16 cellular contexts compared by ENCODE assay signal in genomic region chr14:91273273-91273884, GRCh38. TPM values are rescaled to one million over a fixed set of nuclear protein-coding genes. Genes with fewer than 3 reads are reported as not detected.
DNase-seq lines count a peak whose midpoint lies in the region; ATAC-seq and TF ChIP-seq lines count a peak whose summit lies in the region.
"Had no signal": no experiment of that assay in that cellular context is flagged by ENCODE, and none has a peak within 500 bp of the region (broad histone marks: within the 10 kb centered on the region; RNA-seq: fewer than 3 reads in every experiment).

No MANE protein-coding gene starts in this region.

- H3K27ac Mint-ChIP-seq in central memory CD8-positive, alpha-beta T cell (ENCODE audit: low read depth) = peak overlapping the region; percentile 53
- H3K27ac Mint-ChIP-seq in neural crest cell (ENCODE audit: unreplicated experiment) (peak overlapping the region; percentile 12), neural progenitor cell (no peak overlapping the region)
- H3K27ac Mint-ChIP-seq: CD4-positive, CD25-positive, alpha-beta regulatory T cell; GM23338; H9 had no signal

- H3K4me3 ChIP-seq in HEK293 (ENCODE audit: low read depth, low read length) (no peak overlapping the region), upper lobe of left lung (no peak overlapping the region), neural progenitor cell (no peak overlapping the region)
- H3K4me3 ChIP-seq: GM23338 had no signal

- no peaks in the 10 kb centered on the region for H3K9me3 Mint-ChIP-seq in central memory CD8-positive, alpha-beta T cell
- H3K9me3 Mint-ChIP-seq in neural crest cell (no peaks in the 10 kb centered on the region), neural progenitor cell (no peaks in the 10 kb centered on the region)
- H3K9me3 Mint-ChIP-seq: CD4-positive, CD25-positive, alpha-beta regulatory T cell; GM23338; H9 had no signal

- ATAC-seq in central memory CD8-positive, alpha-beta T cell (replicated peaks; ENCODE audit: extremely low read depth, poor library complexity, severe bottlenecking) = no peak
- ATAC-seq in upper lobe of left lung (ENCODE audit: low FRiP score in 2 of 2) (no peak), HG02884 (IDR thresholded peaks at IDR 0.05; ENCODE audit: unreplicated experiment) (no peak), GM21786 (IDR thresholded peaks at IDR 0.05; ENCODE audit: unreplicated experiment) (no peak)
- ATAC-seq: GM23338 had no signal

- no peak overlapping the region for H3K27ac ChIP-seq in HEK293 (ENCODE audit: extremely low read depth, low read depth, low read length)
- peak overlapping the region in 3 of 4 donors; percentile 24 to 63 (median 54) for H3K27ac ChIP-seq in upper lobe of left lung
- H3K27ac ChIP-seq in neural progenitor cell = no peak overlapping the region
- H3K27ac ChIP-seq: KMS-11 had no signal

- no peaks in the 10 kb centered on the region for H3K9me3 ChIP-seq in HEK293 (ENCODE audit: control insufficient read depth, insufficient read depth, low read depth, low read length)
- no peaks in the 10 kb centered on the region for H3K9me3 ChIP-seq in upper lobe of left lung
- no peaks in the 10 kb centered on the region for H3K9me3 ChIP-seq in neural progenitor cell (ENCODE audit: low read depth)
- H3K9me3 ChIP-seq: BE2C, Caco-2 had no signal

- no peak overlapping the region for H3K9ac ChIP-seq in neural progenitor cell
- H3K9ac ChIP-seq: KMS-11 had no signal

- H3K27me3 Mint-ChIP-seq in central memory CD8-positive, alpha-beta T cell = no peaks in the 10 kb centered on the region
- H3K27me3 Mint-ChIP-seq in neural crest cell (ENCODE audit: low read depth) = no peaks in the 10 kb centered on the region
- H3K27me3 Mint-ChIP-seq in neural progenitor cell (ENCODE audit: insufficient read depth, low read depth) = no peaks in the 10 kb centered on the region
- H3K27me3 Mint-ChIP-seq: CD4-positive, CD25-positive, alpha-beta regulatory T cell had no signal

- no peaks in the 10 kb centered on the region for H3F3A ChIP-seq in neural progenitor cell (ENCODE audit: low read depth)

- H2AFZ ChIP-seq in neural progenitor cell (replicated peaks) = no peak overlapping the region
- H2AFZ ChIP-seq: GM23338 had no signal

- 94 to 96% methylated on average over 4 to 20 of the region's 27 CpGs for WGBS in upper lobe of left lung, 2 donors

- TF ChIP-seq EP300 in upper lobe of left lung (IDR thresholded peaks at IDR 0.05) = no peak

- TF ChIP-seq POLR2A in upper lobe of left lung (IDR thresholded peaks at IDR 0.05) = no peak

- no peaks in the 10 kb centered on the region for H4K20me1 ChIP-seq in neural progenitor cell (ENCODE audit: low read depth)

- H3K36me3 Mint-ChIP-seq in central memory CD8-positive, alpha-beta T cell (ENCODE audit: insufficient read depth) = peaks cover 75% of the 10 kb centered on the region
- H3K36me3 Mint-ChIP-seq in neural crest cell (ENCODE audit: low read depth) = peaks cover 11% of the 10 kb centered on the region
- peaks cover 12% of the 10 kb centered on the region for H3K36me3 Mint-ChIP-seq in neural progenitor cell

- no peaks in the 10 kb centered on the region for H3K79me2 ChIP-seq in neural progenitor cell (ENCODE audit: low read depth)

- H3K4me3 Mint-ChIP-seq in central memory CD8-positive, alpha-beta T cell = no peak overlapping the region
- H3K4me3 Mint-ChIP-seq in neural crest cell (no peak overlapping the region), neural progenitor cell (no peak overlapping the region)
- H3K4me3 Mint-ChIP-seq: CD4-positive, CD25-positive, alpha-beta regulatory T cell; GM23338; H9 had no signal

- H3K4me1 ChIP-seq in HEK293 (ENCODE audit: control insufficient read depth, insufficient read depth, low read length) (no peaks in the 10 kb centered on the region), upper lobe of left lung (peaks cover 5 to 21% (median 13%) of the 10 kb centered on the region in 4 donors), neural progenitor cell (no peaks in the 10 kb centered on the region)
- H3K4me1 ChIP-seq: BE2C, Caco-2 had no signal

- no peak for DNase-seq in central memory CD8-positive, alpha-beta T cell (ENCODE audit: low spot score in 2 of 2)
- DNase-seq in neural crest cell (ENCODE audit: low read depth, low spot score) (no peak), upper lobe of left lung (peak in 1 of 2 donors; percentile 60), neural progenitor cell (ENCODE audit: low spot score) (no peak), GM03348 (ENCODE audit: low spot score) (no peak)
- DNase-seq: ACHN; BE2C; C1 segment of cervical spinal cord; Caco-2; CD4-positive, CD25-positive, alpha-beta regulatory T cell; H9 had no signal

- POLR2A ChIA-PET in HEK293 (lab: Yijun Ruan, JAX) = no interaction called here

- no peak overlapping the region for H3K4me2 ChIP-seq in neural progenitor cell
- H3K4me2 ChIP-seq: GM23338, KMS-11 had no signal

- TF ChIP-seq CTCF in HEK293 (tag by site-specific recombination; IDR thresholded peaks at IDR 0.05) (no peak), neural crest cell (conservative IDR thresholded peaks at IDR 0.05) (no peak), upper lobe of left lung (IDR thresholded peaks at IDR 0.05) (no peak), neural progenitor cell (IDR thresholded peaks at IDR 0.05) (no peak)

- H3K36me3 ChIP-seq in HEK293 (ENCODE audit: control insufficient read depth in 2 of 2, insufficient read depth in 1 of 2, low read length in 2 of 2) = peaks cover 0 to 23% of the 10 kb centered on the region in 2 experiments; a peak in 2 of 3 replicates
- peaks cover 8 to 59% (median 35%) of the 10 kb centered on the region in 4 donors for H3K36me3 ChIP-seq in upper lobe of left lung
- H3K36me3 ChIP-seq in neural progenitor cell = no peaks in the 10 kb centered on the region
- H3K36me3 ChIP-seq: BE2C had no signal

- H3K27me3 ChIP-seq in upper lobe of left lung = no peaks in the 10 kb centered on the region
- no peaks in the 10 kb centered on the region for H3K27me3 ChIP-seq in neural progenitor cell
- H3K27me3 ChIP-seq: BE2C had no signal

- H3K4me1 Mint-ChIP-seq in central memory CD8-positive, alpha-beta T cell = peaks cover 16% of the 10 kb centered on the region
- H3K4me1 Mint-ChIP-seq in neural crest cell (peaks cover 10% of the 10 kb centered on the region), neural progenitor cell (peaks cover 12% of the 10 kb centered on the region)

- CTCF ChIA-PET in HEK293 (lab: Yijun Ruan, JAX) = interaction anchor here (0.6 kb wide), 1 partner anchor 52 kb away, joined by 3 read pairs; no protein-coding TSS in a partner anchor

TF ChIP-seq in HEK293, 187 proteins besides CTCF, POLR2A, EP300 and RAD21 (continues in another document):
- TF ChIP-seq ZBTB26 (tag by site-specific recombination; optimal IDR thresholded peaks at IDR 0.05) (no peak), ZNF155 (tag by site-specific recombination; IDR thresholded peaks at IDR 0.05) (no peak), ZFHX2 (tag by site-specific recombination; conservative IDR thresholded peaks at IDR 0.05) (peak; percentile 34; the same call in 1 of the 2 replicates), ZNF548 (tag by site-specific recombination; IDR thresholded peaks at IDR 0.05) (no peak), PRDM1 (tag by site-specific recombination; IDR thresholded peaks at IDR 0.05) (no peak), ZNF792 (tag by site-specific recombination; IDR thresholded peaks at IDR 0.05) (no peak), ZNF302 (tag by site-specific recombination; IDR thresholded peaks at IDR 0.05; ENCODE audit: low read depth) (no peak), ZNF350 (tag by site-specific recombination; IDR thresholded peaks at IDR 0.05) (no peak), ZNF433 (tag by site-specific recombination; IDR thresholded peaks at IDR 0.05; ENCODE audit: low read depth) (no peak), ZXDB (tag by site-specific recombination; IDR thresholded peaks at IDR 0.05) (no peak)
- TF ChIP-seq, protein P1, sequence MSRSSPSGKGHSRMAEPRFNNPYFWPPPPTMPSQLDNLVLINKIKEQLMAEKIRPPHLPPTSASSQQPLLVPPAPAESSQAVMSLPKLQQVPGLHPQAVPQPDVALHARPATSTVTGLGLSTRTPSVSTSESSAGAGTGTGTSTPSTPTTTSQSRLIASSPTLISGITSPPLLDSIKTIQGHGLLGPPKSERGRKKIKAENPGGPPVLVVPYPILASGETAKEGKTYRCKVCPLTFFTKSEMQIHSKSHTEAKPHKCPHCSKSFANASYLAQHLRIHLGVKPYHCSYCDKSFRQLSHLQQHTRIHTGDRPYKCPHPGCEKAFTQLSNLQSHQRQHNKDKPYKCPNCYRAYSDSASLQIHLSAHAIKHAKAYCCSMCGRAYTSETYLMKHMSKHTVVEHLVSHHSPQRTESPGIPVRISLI (tag by site-specific recombination; IDR thresholded peaks at IDR 0.05) = no peak
- TF ChIP-seq, protein P2, sequence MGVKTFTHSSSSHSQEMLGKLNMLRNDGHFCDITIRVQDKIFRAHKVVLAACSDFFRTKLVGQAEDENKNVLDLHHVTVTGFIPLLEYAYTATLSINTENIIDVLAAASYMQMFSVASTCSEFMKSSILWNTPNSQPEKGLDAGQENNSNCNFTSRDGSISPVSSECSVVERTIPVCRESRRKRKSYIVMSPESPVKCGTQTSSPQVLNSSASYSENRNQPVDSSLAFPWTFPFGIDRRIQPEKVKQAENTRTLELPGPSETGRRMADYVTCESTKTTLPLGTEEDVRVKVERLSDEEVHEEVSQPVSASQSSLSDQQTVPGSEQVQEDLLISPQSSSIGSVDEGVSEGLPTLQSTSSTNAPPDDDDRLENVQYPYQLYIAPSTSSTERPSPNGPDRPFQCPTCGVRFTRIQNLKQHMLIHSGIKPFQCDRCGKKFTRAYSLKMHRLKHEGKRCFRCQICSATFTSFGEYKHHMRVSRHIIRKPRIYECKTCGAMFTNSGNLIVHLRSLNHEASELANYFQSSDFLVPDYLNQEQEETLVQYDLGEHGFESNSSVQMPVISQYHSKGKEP (tag by site-specific recombination; IDR thresholded peaks at IDR 0.05) = no peak

RNA-seq across cellular contexts. Expression of gene GPR68, which starts 28.9 kb away (rescaled TPM):
- total RNA-seq in neural crest cell (0.14 and 0.36 TPM in 2 replicates), upper lobe of left lung (1 to 10 TPM; 1.2 to 8.4 (median 3.3) TPM), neural progenitor cell (ENCODE audit: low replicate concordance) (0.84 TPM in 1 of 2 replicates, not detected in the other)

Comparison
In these comparisons a context has a peak if more than half of its experiments do, and no peak if none do; other contexts are left out.
1. H3K27ac ChIP-seq: peak in upper lobe of left lung (3 of 4); none in HEK293 (single experiment) and neural progenitor cell (single experiment).